In genomic region chr4:66564901-66565648, GRCh38 we compare ENCODE assay signal across 1 cellular context.
TF ChIP-seq lines count a peak whose summit lies in the region.

No MANE protein-coding gene starts in this region.

TF ChIP-seq in HEK293, 187 proteins besides CTCF, POLR2A, EP300 and RAD21 (continued from another document and continues in another):
- TF ChIP-seq ZBTB44 (tag by site-specific recombination; IDR thresholded peaks at IDR 0.05) (peak; percentile 56; the same call in 1 of the 2 replicates), HIC1 (tag by site-specific recombination; IDR thresholded peaks at IDR 0.05) (peak; percentile 55; the same call in 1 of the 2 replicates), BCL11A (tag by site-specific recombination; IDR thresholded peaks at IDR 0.05; ENCODE audit: low read depth) (peak; percentile 95), GLI2 (tag by site-specific recombination; IDR thresholded peaks at IDR 0.05; ENCODE audit: borderline replicate concordance, low read depth) (0 out of 2 replicates have a peak, but pooled peaks have one; percentile 45), ZBTB21 (tag by site-specific recombination; IDR thresholded peaks at IDR 0.05) (peak; percentile 78), ZNF664 (tag by site-specific recombination; IDR thresholded peaks at IDR 0.05) (0 out of 2 replicates have a peak, but pooled peaks have one; percentile 7), RBAK (tag by site-specific recombination; IDR thresholded peaks at IDR 0.05) (no peak), BCL11B (tag by site-specific recombination; IDR thresholded peaks at IDR 0.05; ENCODE audit: low read depth) (peak; percentile 94), MYNN (tag by site-specific recombination; IDR thresholded peaks at IDR 0.05; ENCODE audit: borderline replicate concordance) (0 out of 2 replicates have a peak, but pooled peaks have one; percentile 24), ZNF398 (tag by site-specific recombination; IDR thresholded peaks at IDR 0.05) (peak; percentile 35; the same call in 1 of the 2 replicates), ZNF518A (tag by site-specific recombination; conservative IDR thresholded peaks at IDR 0.05; ENCODE audit: low read depth) (peak; percentile 44; the same call in 1 of the 2 replicates), ZNF394 (tag by site-specific recombination; IDR thresholded peaks at IDR 0.05; ENCODE audit: borderline replicate concordance) (0 out of 2 replicates have a peak, but pooled peaks have one; percentile 32), ZNF510 (tag by site-specific recombination; IDR thresholded peaks at IDR 0.05; ENCODE audit: insufficient replicate concordance) (peak; percentile 92), OSR2 (tag by site-specific recombination; IDR thresholded peaks at IDR 0.05) (peak; percentile 94), ZNF843 (tag by site-specific recombination; IDR thresholded peaks at IDR 0.05) (peak; percentile 99), WT1 (tag by site-specific recombination; IDR thresholded peaks at IDR 0.05) (peak; percentile 98), ZNF311 (tag by site-specific recombination; IDR thresholded peaks at IDR 0.05; ENCODE audit: borderline replicate concordance) (no peak), ZNF561 (tag by site-specific recombination; IDR thresholded peaks at IDR 0.05; ENCODE audit: borderline replicate concordance) (0 out of 2 replicates have a peak, but pooled peaks have one; percentile 79), IKZF3 (tag by site-specific recombination; IDR thresholded peaks at IDR 0.05) (peak; percentile 90), ZBTB49 (tag by site-specific recombination; IDR thresholded peaks at IDR 0.05; ENCODE audit: low read depth) (no peak), OVOL3 (tag by site-specific recombination; IDR thresholded peaks at IDR 0.05) (peak; percentile 88), INSM2 (tag by site-specific recombination; IDR thresholded peaks at IDR 0.05) (peak; percentile 83), ZSCAN30 (tag by site-specific recombination; IDR thresholded peaks at IDR 0.05) (peak; percentile 98), ZNF658 (tag by site-specific recombination; IDR thresholded peaks at IDR 0.05) (no peak), ZBTB8A (tag by site-specific recombination; IDR thresholded peaks at IDR 0.05) (peak; percentile 65), ZNF350 (tag by site-specific recombination; IDR thresholded peaks at IDR 0.05) (no peak), GLIS1 (tag by site-specific recombination; IDR thresholded peaks at IDR 0.05) (peak; percentile 72), ZNF837 (tag by site-specific recombination; IDR thresholded peaks at IDR 0.05) (no peak), ZNF335 (tag by site-specific recombination; conservative IDR thresholded peaks at IDR 0.05) (0 out of 2 replicates have a peak, but pooled peaks have one; percentile 40), ZNF175 (tag by site-specific recombination; IDR thresholded peaks at IDR 0.05) (no peak), KLF9 (tag by site-specific recombination; IDR thresholded peaks at IDR 0.05; ENCODE audit: low read depth) (0 out of 2 replicates have a peak, but pooled peaks have one; percentile 20), ZNF548 (tag by site-specific recombination; IDR thresholded peaks at IDR 0.05) (no peak)
- TF ChIP-seq, protein P1, sequence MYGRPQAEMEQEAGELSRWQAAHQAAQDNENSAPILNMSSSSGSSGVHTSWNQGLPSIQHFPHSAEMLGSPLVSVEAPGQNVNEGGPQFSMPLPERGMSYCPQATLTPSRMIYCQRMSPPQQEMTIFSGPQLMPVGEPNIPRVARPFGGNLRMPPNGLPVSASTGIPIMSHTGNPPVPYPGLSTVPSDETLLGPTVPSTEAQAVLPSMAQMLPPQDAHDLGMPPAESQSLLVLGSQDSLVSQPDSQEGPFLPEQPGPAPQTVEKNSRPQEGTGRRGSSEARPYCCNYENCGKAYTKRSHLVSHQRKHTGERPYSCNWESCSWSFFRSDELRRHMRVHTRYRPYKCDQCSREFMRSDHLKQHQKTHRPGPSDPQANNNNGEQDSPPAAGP (tag by site-specific recombination; IDR thresholded peaks at IDR 0.05) = no peak
- TF ChIP-seq, protein P2, sequence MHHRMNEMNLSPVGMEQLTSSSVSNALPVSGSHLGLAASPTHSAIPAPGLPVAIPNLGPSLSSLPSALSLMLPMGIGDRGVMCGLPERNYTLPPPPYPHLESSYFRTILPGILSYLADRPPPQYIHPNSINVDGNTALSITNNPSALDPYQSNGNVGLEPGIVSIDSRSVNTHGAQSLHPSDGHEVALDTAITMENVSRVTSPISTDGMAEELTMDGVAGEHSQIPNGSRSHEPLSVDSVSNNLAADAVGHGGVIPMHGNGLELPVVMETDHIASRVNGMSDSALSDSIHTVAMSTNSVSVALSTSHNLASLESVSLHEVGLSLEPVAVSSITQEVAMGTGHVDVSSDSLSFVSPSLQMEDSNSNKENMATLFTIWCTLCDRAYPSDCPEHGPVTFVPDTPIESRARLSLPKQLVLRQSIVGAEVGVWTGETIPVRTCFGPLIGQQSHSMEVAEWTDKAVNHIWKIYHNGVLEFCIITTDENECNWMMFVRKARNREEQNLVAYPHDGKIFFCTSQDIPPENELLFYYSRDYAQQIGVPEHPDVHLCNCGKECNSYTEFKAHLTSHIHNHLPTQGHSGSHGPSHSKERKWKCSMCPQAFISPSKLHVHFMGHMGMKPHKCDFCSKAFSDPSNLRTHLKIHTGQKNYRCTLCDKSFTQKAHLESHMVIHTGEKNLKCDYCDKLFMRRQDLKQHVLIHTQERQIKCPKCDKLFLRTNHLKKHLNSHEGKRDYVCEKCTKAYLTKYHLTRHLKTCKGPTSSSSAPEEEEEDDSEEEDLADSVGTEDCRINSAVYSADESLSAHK (tag by site-specific recombination; IDR thresholded peaks at IDR 0.05) = peak; percentile 90
- TF ChIP-seq, protein P3, sequence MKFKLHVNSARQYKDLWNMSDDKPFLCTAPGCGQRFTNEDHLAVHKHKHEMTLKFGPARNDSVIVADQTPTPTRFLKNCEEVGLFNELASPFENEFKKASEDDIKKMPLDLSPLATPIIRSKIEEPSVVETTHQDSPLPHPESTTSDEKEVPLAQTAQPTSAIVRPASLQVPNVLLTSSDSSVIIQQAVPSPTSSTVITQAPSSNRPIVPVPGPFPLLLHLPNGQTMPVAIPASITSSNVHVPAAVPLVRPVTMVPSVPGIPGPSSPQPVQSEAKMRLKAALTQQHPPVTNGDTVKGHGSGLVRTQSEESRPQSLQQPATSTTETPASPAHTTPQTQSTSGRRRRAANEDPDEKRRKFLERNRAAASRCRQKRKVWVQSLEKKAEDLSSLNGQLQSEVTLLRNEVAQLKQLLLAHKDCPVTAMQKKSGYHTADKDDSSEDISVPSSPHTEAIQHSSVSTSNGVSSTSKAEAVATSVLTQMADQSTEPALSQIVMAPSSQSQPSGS (tag by site-specific recombination; IDR thresholded peaks at IDR 0.05; ENCODE audit: low read depth) = 0 out of 2 replicates have a peak, but pooled peaks have one; percentile 31
- TF ChIP-seq, protein P4, sequence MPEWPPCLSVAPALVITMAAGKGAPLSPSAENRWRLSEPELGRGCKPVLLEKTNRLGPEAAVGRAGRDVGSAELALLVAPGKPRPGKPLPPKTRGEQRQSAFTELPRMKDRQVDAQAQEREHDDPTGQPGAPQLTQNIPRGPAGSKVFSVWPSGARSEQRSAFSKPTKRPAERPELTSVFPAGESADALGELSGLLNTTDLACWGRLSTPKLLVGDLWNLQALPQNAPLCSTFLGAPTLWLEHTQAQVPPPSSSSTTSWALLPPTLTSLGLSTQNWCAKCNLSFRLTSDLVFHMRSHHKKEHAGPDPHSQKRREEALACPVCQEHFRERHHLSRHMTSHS (tag by site-specific recombination; IDR thresholded peaks at IDR 0.05) = no peak
